ENCODE assay signal across 1 cellular context in genomic region chr17:82461827-82462524, GRCh38.
TF ChIP-seq lines count a peak whose summit lies in the region.

No MANE protein-coding gene starts in this region.

TF ChIP-seq in K562, 482 proteins besides CTCF, POLR2A, EP300 and RAD21 (continued from another document and continues in another):
- TF ChIP-seq CEBPZ (IDR thresholded peaks at IDR 0.05; ENCODE audit: borderline replicate concordance, low read depth, low read length) (no peak), ZNF239 (CRISPR knock-in tag; IDR thresholded peaks at IDR 0.05) (no peak), THRAP3 (IDR thresholded peaks at IDR 0.05; ENCODE audit: borderline replicate concordance) (peak; percentile 47; the same call in 1 of the 2 replicates), SLC30A9 (CRISPR knock-in tag; IDR thresholded peaks at IDR 0.05) (no peak), HBP1 (CRISPR knock-in tag; IDR thresholded peaks at IDR 0.05) (peak; percentile 78; the same call in 1 of the 2 replicates), PATZ1 (CRISPR knock-in tag; IDR thresholded peaks at IDR 0.05; ENCODE audit: borderline replicate concordance) (no peak), ZBTB7A (IDR thresholded peaks at IDR 0.05; ENCODE audit: borderline replicate concordance, control insufficient read depth, low read depth, low read length) (peak; percentile 95), ZNF280B (CRISPR knock-in tag; IDR thresholded peaks at IDR 0.05) (no peak), ZNF707 (CRISPR knock-in tag; conservative IDR thresholded peaks at IDR 0.05) (no peak), BRD4 (IDR thresholded peaks at IDR 0.05) (no peak), SNAPC5 (CRISPR knock-in tag; IDR thresholded peaks at IDR 0.05) (no peak), RB1 (IDR thresholded peaks at IDR 0.05; ENCODE audit: low read depth) (peak; percentile 23; the same call in 1 of the 2 replicates), GATA2 (CRISPR knock-in tag; IDR thresholded peaks at IDR 0.05) (peak; percentile 96), ZNF184 (CRISPR knock-in tag; IDR thresholded peaks at IDR 0.05) (no peak), NKRF (IDR thresholded peaks at IDR 0.05; ENCODE audit: borderline replicate concordance) (0 out of 2 replicates have a peak, but pooled peaks have one; percentile 31), FOXP4 (CRISPR knock-in tag; IDR thresholded peaks at IDR 0.05; ENCODE audit: borderline replicate concordance) (no peak), SNIP1 (IDR thresholded peaks at IDR 0.05; ENCODE audit: low read depth) (no peak), TBL1XR1 (IDR thresholded peaks at IDR 0.05; ENCODE audit: low read length in 2 of 2) (peak; percentile 82 to 98), POLR2AphosphoS2 (IDR thresholded peaks at IDR 0.05; ENCODE audit: low read length) (no peak), ZNF655 (CRISPR knock-in tag; IDR thresholded peaks at IDR 0.05) (no peak), CBFA2T3 (IDR thresholded peaks at IDR 0.05) (peak; percentile 99), THAP7 (CRISPR knock-in tag; IDR thresholded peaks at IDR 0.05) (no peak), ATF6 (CRISPR knock-in tag; IDR thresholded peaks at IDR 0.05) (no peak), CLOCK (CRISPR knock-in tag; IDR thresholded peaks at IDR 0.05; ENCODE audit: borderline replicate concordance) (no peak), CEBPB (tag; IDR thresholded peaks at IDR 0.05) (no peak), PKNOX1 (IDR thresholded peaks at IDR 0.05) (peak; percentile 97), TRIM28 (IDR thresholded peaks at IDR 0.05) (peak; percentile 59; the same call in 1 of the 2 replicates), CC2D1A (IDR thresholded peaks at IDR 0.05) (peak; percentile 96), ZBTB9 (CRISPR knock-in tag; IDR thresholded peaks at IDR 0.05) (peak; percentile 91), EGR1 (conservative IDR thresholded peaks at IDR 0.05) (0 out of 2 replicates have a peak, but pooled peaks have one; percentile 10)
